24 cellular contexts compared by ENCODE assay signal in the genomic region with DNA sequence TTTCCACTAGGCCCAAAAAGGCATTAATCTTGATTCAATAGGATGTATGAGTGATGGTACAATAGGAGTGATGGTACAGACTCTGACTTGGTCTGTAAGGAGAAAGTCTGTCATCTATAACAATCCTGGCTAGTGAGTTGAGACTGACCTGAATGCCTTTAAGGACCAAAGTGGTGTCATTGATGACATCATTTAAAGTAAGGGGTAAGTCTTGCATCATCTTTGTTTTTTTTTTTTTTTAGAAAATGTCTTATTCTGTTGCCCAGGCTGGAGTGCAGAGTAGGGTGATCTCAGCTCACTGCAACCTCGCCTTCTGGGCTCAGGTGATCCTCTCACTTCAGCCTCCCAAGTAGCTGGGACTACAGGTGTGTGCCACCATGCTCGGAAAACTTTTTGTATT.
"Had no signal": no experiment of that assay in that cellular context is flagged by ENCODE, and none has a peak within 500 bp of the region (broad histone marks: within the 10 kb centered on the region; RNA-seq: fewer than 3 reads in every experiment).

No MANE protein-coding gene starts in this region.

- H3K4me3 ChIP-seq: esophagus muscularis mucosa, lung, ovary, psoas muscle, skin epidermis, suprapubic skin, transverse colon, upper lobe of right lung, uterus had no signal

- H3K9me3 ChIP-seq: esophagus muscularis mucosa, ovary, psoas muscle, suprapubic skin, transverse colon, upper lobe of right lung, uterus had no signal

- H3K27me3 ChIP-seq: esophagus muscularis mucosa, ovary, suprapubic skin, upper lobe of right lung, uterus had no signal

- H3K4me1 ChIP-seq: psoas muscle, transverse colon, upper lobe of right lung, uterus had no signal

- DNase-seq: effector CD8-positive, alpha-beta T cell; endodermal cell; hypothalamus; immature natural killer cell; kidney; natural killer cell; occipital lobe; ovary; posterior cingulate gyrus; psoas muscle; right cardiac atrium; stimulated activated CD4-positive, alpha-beta T cell treated with anti-CD3 and anti-CD28 coated beads, Interleukin-1b, Interleukin-23, amount 100 ng/mL, for 48 hours; stimulated activated CD4-positive, alpha-beta T cell treated with anti-CD3 and anti-CD28 coated beads, Interleukin-4, amount 100 ng/mL, for 1 hour; stimulated activated CD8-positive, alpha-beta memory T cell treated with anti-CD3 and anti-CD28 coated beads, Interleukin-4, amount 100 ng/mL, for 48 hours; transverse colon; upper lobe of right lung; uterus had no signal

- H3K27ac ChIP-seq: esophagus muscularis mucosa, ovary, psoas muscle, skin epidermis, suprapubic skin, transverse colon, upper lobe of right lung, uterus had no signal

- FAIRE-seq: colon, frontal cortex, kidney had no signal

- ATAC-seq: left lobe of liver, natural killer cell, psoas muscle, right cardiac atrium, upper lobe of right lung had no signal

- H3K36me3 ChIP-seq: esophagus muscularis mucosa, ovary, suprapubic skin, transverse colon, upper lobe of right lung, uterus had no signal
